6 cellular contexts compared by ENCODE assay signal in genomic region chr1:145886390-145886789, GRCh38. TPM values are rescaled to one million over a fixed set of nuclear protein-coding genes. Genes with fewer than 3 reads are reported as not detected.
DNase-seq lines count a peak whose midpoint lies in the region; ATAC-seq lines count a peak whose summit lies in the region.

No MANE protein-coding gene starts in this region.

- H3K36me3 Mint-ChIP-seq in activated T-cell treated with anti-CD3 and anti-CD28 coated beads, Interleukin-2, amount 50 U/mL, for 4 hours (ENCODE audit: insufficient read depth), result no peaks in the 10 kb centered on the region

- peaks cover 18% of the 10 kb centered on the region for H3K4me1 Mint-ChIP-seq in activated T-cell treated with anti-CD3 and anti-CD28 coated beads, Interleukin-2, amount 50 U/mL, for 4 hours (ENCODE audit: low read depth)

- WGBS in urinary bladder, result 43% methylated on average over 11 of the region's 11 CpGs

- H3K4me3 ChIP-seq in iPS-11a (ENCODE audit: low read depth, low read length) (peak overlapping the region; percentile 55), urinary bladder (ENCODE audit: low read depth, low read length) (peak overlapping the region; percentile 52)

- H3K4me1 ChIP-seq in urinary bladder (ENCODE audit: insufficient read depth), result no peaks in the 10 kb centered on the region

- peaks cover 24% of the 10 kb centered on the region for H3K27me3 Mint-ChIP-seq in activated T-cell treated with anti-CD3 and anti-CD28 coated beads, Interleukin-2, amount 50 U/mL, for 4 hours (ENCODE audit: low read depth)

- H3K27ac ChIP-seq in urinary bladder (ENCODE audit: low read depth), result no peak overlapping the region

- H3K4me3 Mint-ChIP-seq in activated T-cell treated with anti-CD3 and anti-CD28 coated beads, Interleukin-2, amount 50 U/mL, for 4 hours, result peak overlapping the region; percentile 82

- no peak for DNase-seq in activated T-cell treated with anti-CD3 and anti-CD28 coated beads, Interleukin-2, amount 50 U/mL, for 4 hours
- DNase-seq in activated T-cell treated with anti-CD3 and anti-CD28 coated beads for 4 hours (no peak), NCI-H1105 (lab: John Stamatoyannopoulos, UW) (no peak)

- peak in 1 of 2 donors; percentile 9 for ATAC-seq in activated T-cell treated with anti-CD3 and anti-CD28 coated beads, Interleukin-2, amount 50 U/mL, for 4 hours
- no peak for ATAC-seq in HG02973 (IDR thresholded peaks at IDR 0.05; ENCODE audit: unreplicated experiment)

- no peaks in the 10 kb centered on the region for H3K36me3 ChIP-seq in urinary bladder (ENCODE audit: insufficient read depth)

- no peaks in the 10 kb centered on the region for H3K9me3 Mint-ChIP-seq in activated T-cell treated with anti-CD3 and anti-CD28 coated beads, Interleukin-2, amount 50 U/mL, for 4 hours

RNA-seq across cellular contexts. Expression of gene ANKRD35, which starts 0.7 kb away (rescaled TPM):
- total RNA-seq in activated T-cell treated with anti-CD3 and anti-CD28 coated beads, Interleukin-2, amount 50 U/mL, for 4 hours, result under 1 TPM; 0.05 to 0.42 (median 0.10) TPM
- 2.2 TPM for total RNA-seq in urinary bladder
- 13.2 TPM for polyA plus RNA-seq in urinary bladder

RNA-seq across cellular contexts. Expression of gene ITGA10, which starts 23.5 kb away (rescaled TPM):
- total RNA-seq in activated T-cell treated with anti-CD3 and anti-CD28 coated beads, Interleukin-2, amount 50 U/mL, for 4 hours, result 1 to 10 TPM; 1.2 to 1.4 (median 1.2) TPM
- 3.5 TPM for total RNA-seq in urinary bladder
- polyA plus RNA-seq in urinary bladder, result 6.2 TPM

RNA-seq across cellular contexts. Expression of gene PIAS3, which starts 27.5 kb away (rescaled TPM):
- 10 to 100 TPM; 10.6 to 14.2 (median 12.0) TPM for total RNA-seq in activated T-cell treated with anti-CD3 and anti-CD28 coated beads, Interleukin-2, amount 50 U/mL, for 4 hours
- 27.0 TPM for total RNA-seq in urinary bladder
- 48.1 TPM for polyA plus RNA-seq in urinary bladder

RNA-seq across cellular contexts. Expression of gene PEX11B, which starts 32.1 kb away (rescaled TPM):
- 10 to 100 TPM; 26.3 to 28.6 (median 28.0) TPM for total RNA-seq in activated T-cell treated with anti-CD3 and anti-CD28 coated beads, Interleukin-2, amount 50 U/mL, for 4 hours
- total RNA-seq in urinary bladder, result 26.4 TPM
- 29.9 TPM for polyA plus RNA-seq in urinary bladder

RNA-seq across cellular contexts. Expression of gene RBM8A, which starts 40.9 kb away (rescaled TPM):
- 100 to 1,000 TPM; 603 to 609 (median 606) TPM for total RNA-seq in activated T-cell treated with anti-CD3 and anti-CD28 coated beads, Interleukin-2, amount 50 U/mL, for 4 hours
- 51.3 TPM for total RNA-seq in urinary bladder
- 107 TPM for polyA plus RNA-seq in urinary bladder
